Comparison of ENCODE assay signal across 1 cellular context in the genomic region with DNA sequence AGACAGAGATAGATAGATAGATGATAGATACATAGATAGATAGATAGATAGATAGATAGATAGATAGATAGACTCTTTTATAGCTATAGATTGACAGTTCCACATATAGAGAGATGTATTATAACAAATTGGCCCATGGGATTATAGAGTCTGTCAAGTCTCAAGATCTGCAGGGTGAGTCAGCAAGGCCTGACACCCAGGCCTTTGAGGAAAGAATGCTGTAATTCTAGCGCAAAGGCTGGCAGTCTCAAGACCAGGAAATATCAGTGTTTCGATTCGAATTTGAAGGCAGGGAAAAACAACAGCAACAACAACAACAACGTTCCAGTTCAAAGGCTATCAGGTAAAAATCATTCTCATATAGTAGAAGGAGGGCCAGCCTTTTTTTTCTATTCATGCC.
TF ChIP-seq lines count a peak whose summit lies in the region.

No MANE protein-coding gene starts in this region.

TF ChIP-seq in SK-N-SH treated with all-trans-retinoic acid at 6 μM for 48 hours, 23 proteins besides CTCF, POLR2A, EP300 and RAD21 (continued from another document):
- no peak for TF ChIP-seq SNAI2 (CRISPR knock-in tag; IDR thresholded peaks at IDR 0.05)
- no peak for TF ChIP-seq TCF4 (CRISPR knock-in tag; IDR thresholded peaks at IDR 0.05; ENCODE audit: borderline replicate concordance)
- TF ChIP-seq ZC3H10 (CRISPR knock-in tag; IDR thresholded peaks at IDR 0.05) = no peak
- TF ChIP-seq ESRRG (CRISPR knock-in tag; IDR thresholded peaks at IDR 0.05) = no peak
- TF ChIP-seq ZFP3 (CRISPR knock-in tag; IDR thresholded peaks at IDR 0.05) = no peak
